13 cellular contexts compared by ENCODE assay signal in the genomic region with DNA sequence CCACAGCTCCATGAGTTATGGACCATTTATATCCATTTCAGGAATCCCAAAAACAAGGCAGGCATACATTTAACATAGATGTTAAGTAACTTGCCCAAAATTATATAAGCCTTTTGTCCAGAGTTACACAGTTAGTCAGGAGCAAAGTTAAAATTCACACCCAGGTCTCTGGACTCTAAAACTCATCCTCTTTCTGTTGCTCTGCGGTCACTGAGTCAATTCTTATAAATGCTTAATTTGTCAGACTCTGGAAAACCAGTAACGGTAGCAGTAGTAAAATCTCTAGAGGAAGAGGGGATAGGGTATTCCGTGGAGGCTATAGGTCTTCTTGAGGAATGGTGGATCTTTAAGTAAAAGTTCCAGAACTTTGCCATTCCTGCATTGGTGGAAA.
DNase-seq lines count a peak whose midpoint lies in the region; ATAC-seq and TF ChIP-seq lines count a peak whose summit lies in the region.
"Had no signal": no experiment of that assay in that cellular context is flagged by ENCODE, and none has a peak within 500 bp of the region (broad histone marks: within the 10 kb centered on the region; RNA-seq: fewer than 3 reads in every experiment).

No MANE protein-coding gene starts in this region.

- no peaks in the 10 kb centered on the region for H3K9me3 ChIP-seq in GM23248 (ENCODE audit: low read depth)
- no peaks in the 10 kb centered on the region for H3K9me3 ChIP-seq in gastrocnemius medialis

- no peaks in the 10 kb centered on the region for H4K20me1 ChIP-seq in GM23248 (ENCODE audit: insufficient read depth)

- DNase-seq in GM23248: peak; percentile 66
- no peak for DNase-seq in activated T-helper 1 cell treated with anti-CD3 and anti-CD28 coated beads, Interleukin-12 subunit alpha, Interleukin-12 subunit beta, Interleukin-2, Interleukin-4 antibody, amounts not matched to agents 30 ng/mL and 10 ng/mL and 1 ng/mL, durations not matched to agents 14 hours and 24 hours and 36 hours (ENCODE audit: low spot score)
- no peak for DNase-seq in gastrocnemius medialis
- DNase-seq in cerebellum (ENCODE audit: low spot score): no peak
- DNase-seq in activated CD4-positive, CD25-positive, alpha-beta regulatory T cell (lab: John Stamatoyannopoulos, UW): no peak
- DNase-seq in NCI-H1105 treated with DMSO at 0.1 percent for 48 hours (lab: John Stamatoyannopoulos, UW): no peak
- DNase-seq: DND-41, NCI-H146, posterior cingulate gyrus had no signal

- H3K27ac ChIP-seq in GM23248 (peak overlapping the region; percentile 33; the same call in 1 of the 2 replicates), gastrocnemius medialis (peak overlapping the region in 3 of 4 donors; percentile 55 to 65 (median 59))
- H3K27ac ChIP-seq: C4-2B had no signal

- H3K4me2 ChIP-seq in GM23248 (ENCODE audit: unreplicated experiment): no peak overlapping the region
- H3K4me2 ChIP-seq: GM23338 had no signal

- H3K9me2 ChIP-seq in GM23248 (ENCODE audit: insufficient read depth): no peaks in the 10 kb centered on the region

- peak overlapping the region; percentile 69 for H3K27ac Mint-ChIP-seq in activated T-helper 1 cell treated with anti-CD3 and anti-CD28 coated beads, Interleukin-12 subunit alpha, Interleukin-12 subunit beta, Interleukin-2, Interleukin-4 antibody, amounts not matched to agents 30 ng/mL and 10 ng/mL and 1 ng/mL, durations not matched to agents 14 hours and 24 hours and 36 hours
- H3K27ac Mint-ChIP-seq: GM23338 had no signal

- peaks cover 19% of the 10 kb centered on the region for H3K4me1 ChIP-seq in GM23248 (ENCODE audit: insufficient read depth)
- peaks cover 22 to 33% of the 10 kb centered on the region in 2 donors for H3K4me1 ChIP-seq in gastrocnemius medialis

- in situ Hi-C loops in GM23248 (cut with MboI) (no loop called here), gastrocnemius medialis (cut with MboI; ENCODE audit: low sequenced_read_pairs in 4 of 4) (no loop called here)

- H3K36me3 ChIP-seq in GM23248 (ENCODE audit: low read depth) (no peaks in the 10 kb centered on the region), gastrocnemius medialis (no peaks in the 10 kb centered on the region)

- H3F3A ChIP-seq in GM23248 (ENCODE audit: insufficient read depth): 0 out of 2 replicates have a peak, but pooled peaks cover 7% of the 10 kb centered on the region

- H3K36me3 Mint-ChIP-seq in activated T-helper 1 cell treated with anti-CD3 and anti-CD28 coated beads, Interleukin-12 subunit alpha, Interleukin-12 subunit beta, Interleukin-2, Interleukin-4 antibody, amounts not matched to agents 30 ng/mL and 10 ng/mL and 1 ng/mL, durations not matched to agents 14 hours and 24 hours and 36 hours (ENCODE audit: low read depth): peaks cover 6% of the 10 kb centered on the region

- ATAC-seq in GM18868 (IDR thresholded peaks at IDR 0.05; ENCODE audit: unreplicated experiment) (peak; percentile 25), gastrocnemius medialis (no peak)
- ATAC-seq: GM23338 had no signal

- TF ChIP-seq POLR2A in gastrocnemius medialis (IDR thresholded peaks at IDR 0.05): no peak

- H3K9me3 Mint-ChIP-seq in activated T-helper 1 cell treated with anti-CD3 and anti-CD28 coated beads, Interleukin-12 subunit alpha, Interleukin-12 subunit beta, Interleukin-2, Interleukin-4 antibody, amounts not matched to agents 30 ng/mL and 10 ng/mL and 1 ng/mL, durations not matched to agents 14 hours and 24 hours and 36 hours: no peaks in the 10 kb centered on the region
- H3K9me3 Mint-ChIP-seq: central memory CD8-positive, alpha-beta T cell; GM23338 had no signal

- H3K4me3 ChIP-seq in GM23248: no peak overlapping the region
- no peak overlapping the region for H3K4me3 ChIP-seq in gastrocnemius medialis
- H3K4me3 ChIP-seq: GM23338 had no signal

- no peak overlapping the region for H3K9ac ChIP-seq in GM23248

- TF ChIP-seq CTCF in gastrocnemius medialis (IDR thresholded peaks at IDR 0.05 in 4 of 5, conservative IDR thresholded peaks at IDR 0.05 in 1 of 5): no peak

- H3K79me2 ChIP-seq in GM23248 (ENCODE audit: insufficient read depth): no peaks in the 10 kb centered on the region

- H3K4me3 Mint-ChIP-seq in activated T-helper 1 cell treated with anti-CD3 and anti-CD28 coated beads, Interleukin-12 subunit alpha, Interleukin-12 subunit beta, Interleukin-2, Interleukin-4 antibody, amounts not matched to agents 30 ng/mL and 10 ng/mL and 1 ng/mL, durations not matched to agents 14 hours and 24 hours and 36 hours: peak overlapping the region; percentile 20
- H3K4me3 Mint-ChIP-seq: central memory CD8-positive, alpha-beta T cell; GM23338 had no signal

- no peak overlapping the region for H2AFZ ChIP-seq in GM23248

- peaks cover 84% of the 10 kb centered on the region for H3K4me1 Mint-ChIP-seq in activated T-helper 1 cell treated with anti-CD3 and anti-CD28 coated beads, Interleukin-12 subunit alpha, Interleukin-12 subunit beta, Interleukin-2, Interleukin-4 antibody, amounts not matched to agents 30 ng/mL and 10 ng/mL and 1 ng/mL, durations not matched to agents 14 hours and 24 hours and 36 hours (ENCODE audit: low read depth)

- H3K27me3 ChIP-seq in GM23248 (replicated peaks; ENCODE audit: insufficient read depth) (no peaks in the 10 kb centered on the region), gastrocnemius medialis (no peaks in the 10 kb centered on the region)

- no peaks in the 10 kb centered on the region for H3K27me3 Mint-ChIP-seq in activated T-helper 1 cell treated with anti-CD3 and anti-CD28 coated beads, Interleukin-12 subunit alpha, Interleukin-12 subunit beta, Interleukin-2, Interleukin-4 antibody, amounts not matched to agents 30 ng/mL and 10 ng/mL and 1 ng/mL, durations not matched to agents 14 hours and 24 hours and 36 hours (ENCODE audit: insufficient read depth)
- H3K27me3 Mint-ChIP-seq: central memory CD8-positive, alpha-beta T cell had no signal

- intact Hi-C loops in activated T-helper 1 cell treated with anti-CD3 and anti-CD28 coated beads, Interleukin-12 subunit alpha, Interleukin-12 subunit beta, Interleukin-2, Interleukin-4 antibody, amounts not matched to agents 30 ng/mL and 10 ng/mL and 1 ng/mL, durations not matched to agents 14 hours and 24 hours and 36 hours (cut with micrococcal nuclease): loop anchor here (1.0 to 5.0 kb wide), 8 partner anchors 65 to 470 kb away; no protein-coding TSS in a partner anchor
- intact Hi-C loops in gastrocnemius medialis (cut with DNase I; ENCODE audit: low total_unique reads): no loop called here

- 55 to 59% methylated on average over 3 of the region's 3 CpGs for WGBS in GM23248 (ENCODE audit: low coverage in 1 of 2, low lambda C conversion rate in 2 of 2, missing lambda C conversion rate in 2 of 2), 2 experiments
